2 cellular contexts compared by ENCODE assay signal in the genomic region with DNA sequence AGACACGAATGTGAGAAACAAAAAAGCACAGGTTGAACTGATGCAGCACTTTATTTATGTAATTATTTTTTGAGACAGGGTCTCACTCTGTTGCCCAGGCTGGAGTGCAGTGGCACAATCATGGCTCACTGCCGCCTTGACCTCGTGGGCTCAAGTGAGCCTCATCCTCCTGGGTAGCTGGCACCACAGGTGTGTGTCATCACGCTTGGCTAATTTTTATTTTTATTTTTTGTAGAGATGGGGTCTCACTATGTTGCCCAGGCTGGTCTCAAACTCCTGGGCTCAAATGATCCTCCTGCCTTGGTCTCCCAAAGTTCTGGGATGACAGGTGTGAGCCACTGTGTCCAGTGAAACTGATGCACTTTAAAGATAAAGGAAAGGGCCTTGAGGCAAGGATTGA. TPM values are rescaled to one million over a fixed set of nuclear protein-coding genes. Genes with fewer than 3 reads are reported as not detected.
"Had no signal": no experiment of that assay in that cellular context is flagged by ENCODE, and none has a peak within 500 bp of the region (broad histone marks: within the 10 kb centered on the region; RNA-seq: fewer than 3 reads in every experiment).

No MANE protein-coding gene starts in this region.

RNA-seq across cellular contexts. Expression of a gene that starts 17.5 kb away (rescaled TPM):
- total RNA-seq: NCI-H460, SK-MEL-5 had no signal
